Comparison of ENCODE assay signal across 23 cellular contexts in genomic region chr6:16258709-16259075, GRCh38. TPM values are rescaled to one million over a fixed set of nuclear protein-coding genes. Genes with fewer than 3 reads are reported as not detected.
DNase-seq lines count a peak whose midpoint lies in the region; ATAC-seq and TF ChIP-seq lines count a peak whose summit lies in the region.
"Had no signal": no experiment of that assay in that cellular context is flagged by ENCODE, and none has a peak within 500 bp of the region (broad histone marks: within the 10 kb centered on the region; RNA-seq: fewer than 3 reads in every experiment).

No MANE protein-coding gene starts in this region.

- no peaks in the 10 kb centered on the region for H3F3A ChIP-seq in smooth muscle cell (ENCODE audit: low read depth)

- H3K4me1 Mint-ChIP-seq in WTC11, result peaks cover 23% of the 10 kb centered on the region
- peaks cover 16% of the 10 kb centered on the region for H3K4me1 Mint-ChIP-seq in nephron
- H3K4me1 Mint-ChIP-seq: activated naive CD4-positive, alpha-beta T cell treated with anti-CD3 and anti-CD28 coated beads, Interleukin-2, amount 50 U/mL, for 24 hours; stimulated activated memory B cell treated with anti-CD40 and anti-IgM and Interleukin-4, amounts not matched to agents 10 μg/mL and 1 μg/mL and 100 μg/mL, for 72 hours had no signal

- DNase-seq in WTC11 (ENCODE audit: low spot score) (no peak), esophagus muscularis mucosa (ENCODE audit: extremely low spot score) (no peak), globus pallidus (ENCODE audit: low spot score) (no peak), smooth muscle cell (lab: John Stamatoyannopoulos, UW; ENCODE audit: unreplicated experiment) (no peak), cerebellar nuclear complex (lab: John Stamatoyannopoulos, UW) (no peak), GM19238 (ENCODE audit: insufficient read length, low spot score) (no peak)
- DNase-seq: activated CD8-positive, alpha-beta T cell treated with anti-CD3 and anti-CD28 coated beads for 36 hours; central memory CD4-positive, alpha-beta T cell; HCEC 1CT; mesenchymal stem cell; NCI-H1436; NCI-H2107; NCI-H446 treated with DMSO at 0.1 percent for 48 hours; SK-N-SH; stimulated activated CD4-positive, alpha-beta T cell treated with anti-CD3 and anti-CD28 coated beads, Interleukin-4, amount 100 ng/mL, for 4 hours; T-helper 2 cell had no signal

- peaks cover 8 to 15% (median 11%) of the 10 kb centered on the region in 4 donors for H3K4me1 ChIP-seq in esophagus muscularis mucosa
- peaks cover 12% of the 10 kb centered on the region for H3K4me1 ChIP-seq in stomach smooth muscle (ENCODE audit: control insufficient read depth, insufficient read depth, low read length)
- no peaks in the 10 kb centered on the region for H3K4me1 ChIP-seq in smooth muscle cell (ENCODE audit: low read depth)

- no peak overlapping the region for H3K4me3 ChIP-seq in esophagus muscularis mucosa
- H3K4me3 ChIP-seq in stomach smooth muscle (ENCODE audit: low read length in 2 of 2), result no peak overlapping the region
- no peak overlapping the region for H3K4me3 ChIP-seq in smooth muscle cell

- TF ChIP-seq CTCF in WTC11 (IDR thresholded peaks at IDR 0.05) (no peak), esophagus muscularis mucosa (IDR thresholded peaks at IDR 0.05) (no peak), nephron (IDR thresholded peaks at IDR 0.05; ENCODE audit: unreplicated experiment in 3 of 3) (no peak), smooth muscle cell (IDR thresholded peaks at IDR 0.05; ENCODE audit: borderline replicate concordance, insufficient read depth, poor library complexity, severe bottlenecking) (no peak)

- H3K27ac ChIP-seq in esophagus muscularis mucosa (replicated peaks in 1 of 4), result peak overlapping the region in 3 of 4 donors; percentile 36 to 58 (median 48)
- H3K27ac ChIP-seq in stomach smooth muscle (ENCODE audit: low read length), result peak overlapping the region; percentile 80
- no peak overlapping the region for H3K27ac ChIP-seq in smooth muscle cell (ENCODE audit: low read depth)
- H3K27ac ChIP-seq: KMS-11 had no signal

- H3K9me3 ChIP-seq in esophagus muscularis mucosa, result no peaks in the 10 kb centered on the region
- H3K9me3 ChIP-seq in stomach smooth muscle (ENCODE audit: control insufficient read depth in 2 of 2, low read length in 2 of 2), result no peaks in the 10 kb centered on the region
- H3K9me3 ChIP-seq in smooth muscle cell (replicated peaks; ENCODE audit: low read depth), result no peaks in the 10 kb centered on the region

- H3K27me3 Mint-ChIP-seq in WTC11 (ENCODE audit: low read depth), result no peaks in the 10 kb centered on the region
- H3K27me3 Mint-ChIP-seq in nephron (ENCODE audit: low read depth), result peaks cover 14% of the 10 kb centered on the region
- H3K27me3 Mint-ChIP-seq: activated naive CD4-positive, alpha-beta T cell treated with anti-CD3 and anti-CD28 coated beads, Interleukin-2, amount 50 U/mL, for 24 hours; stimulated activated memory B cell treated with anti-CD40 and anti-IgM and Interleukin-4, amounts not matched to agents 10 μg/mL and 1 μg/mL and 100 μg/mL, for 72 hours had no signal

- peak overlapping the region in 1 of 2 donors; percentile 13 for H3K9ac ChIP-seq in stomach smooth muscle (ENCODE audit: low read length in 2 of 2)
- H3K9ac ChIP-seq in smooth muscle cell (ENCODE audit: low read depth), result no peak overlapping the region
- H3K9ac ChIP-seq: KMS-11, SK-N-SH had no signal

- H3K27me3 ChIP-seq in esophagus muscularis mucosa, result no peaks in the 10 kb centered on the region
- no peaks in the 10 kb centered on the region for H3K27me3 ChIP-seq in stomach smooth muscle (ENCODE audit: control insufficient read depth in 1 of 2, insufficient read depth in 2 of 2, low read length in 2 of 2)
- no peaks in the 10 kb centered on the region for H3K27me3 ChIP-seq in smooth muscle cell (ENCODE audit: low read depth)

- TF ChIP-seq POLR2A in esophagus muscularis mucosa (IDR thresholded peaks at IDR 0.05; ENCODE audit: low read depth), result no peak

- H3K36me3 ChIP-seq in esophagus muscularis mucosa (peaks cover 6 to 33% (median 17%) of the 10 kb centered on the region in 4 donors), stomach smooth muscle (ENCODE audit: control insufficient read depth in 2 of 2, insufficient read depth in 2 of 2, low read length in 2 of 2) (peaks cover 0 to 6% of the 10 kb centered on the region in 2 donors), smooth muscle cell (ENCODE audit: low read depth) (no peaks in the 10 kb centered on the region)

- TF ChIP-seq EP300 in esophagus muscularis mucosa (IDR thresholded peaks at IDR 0.05), result no peak

- H3K79me2 ChIP-seq in smooth muscle cell (ENCODE audit: low read depth), result no peaks in the 10 kb centered on the region

- H3K36me3 Mint-ChIP-seq in WTC11 (no peaks in the 10 kb centered on the region), nephron (ENCODE audit: low read depth) (no peaks in the 10 kb centered on the region)
- H3K36me3 Mint-ChIP-seq: activated naive CD4-positive, alpha-beta T cell treated with anti-CD3 and anti-CD28 coated beads, Interleukin-2, amount 50 U/mL, for 24 hours; stimulated activated memory B cell treated with anti-CD40 and anti-IgM and Interleukin-4, amounts not matched to agents 10 μg/mL and 1 μg/mL and 100 μg/mL, for 72 hours had no signal

- no peak overlapping the region for H3K4me3 Mint-ChIP-seq in WTC11
- no peak overlapping the region for H3K4me3 Mint-ChIP-seq in nephron
- H3K4me3 Mint-ChIP-seq: activated CD8-positive, alpha-beta T cell treated with anti-CD3 and anti-CD28 coated beads for 36 hours; activated naive CD4-positive, alpha-beta T cell treated with anti-CD3 and anti-CD28 coated beads, Interleukin-2, amount 50 U/mL, for 24 hours; stimulated activated memory B cell treated with anti-CD40 and anti-IgM and Interleukin-4, amounts not matched to agents 10 μg/mL and 1 μg/mL and 100 μg/mL, for 72 hours had no signal

- H2AFZ ChIP-seq in smooth muscle cell (ENCODE audit: low read depth), result no peak overlapping the region

- H3K4me2 ChIP-seq in smooth muscle cell, result no peak overlapping the region
- H3K4me2 ChIP-seq: KMS-11, SK-N-SH had no signal

- 79% methylated on average over 6 of the region's 6 CpGs for WGBS in esophagus muscularis mucosa
- 82% methylated on average over 6 of the region's 6 CpGs for WGBS in smooth muscle cell (ENCODE audit: low lambda C conversion rate)

- no peak; the same call in 1 of the 2 replicates for ATAC-seq in WTC11
- ATAC-seq: activated CD8-positive, alpha-beta T cell treated with anti-CD3 and anti-CD28 coated beads for 36 hours; stimulated activated memory B cell treated with anti-CD40 and anti-IgM and Interleukin-4, amounts not matched to agents 10 μg/mL and 1 μg/mL and 100 μg/mL, for 72 hours had no signal

- H3K27ac Mint-ChIP-seq in WTC11 (0 out of 2 replicates have a peak overlapping the region, but pooled peaks have one; percentile 6), nephron (peak overlapping the region; percentile 45 to 85 (median 78))
- H3K27ac Mint-ChIP-seq: activated CD8-positive, alpha-beta T cell treated with anti-CD3 and anti-CD28 coated beads for 36 hours; activated naive CD4-positive, alpha-beta T cell treated with anti-CD3 and anti-CD28 coated beads, Interleukin-2, amount 50 U/mL, for 24 hours; activated T-helper 2 cell treated with anti-CD3 and anti-CD28 coated beads, Interferon-gamma antibody, Interleukin-2, Interleukin-4, amounts not matched to agents 10 μg/mL and 5 μg/mL and 100 μg/mL, durations not matched to agents 14 hours and 24 hours and 36 hours; stimulated activated memory B cell treated with anti-CD40 and anti-IgM and Interleukin-4, amounts not matched to agents 10 μg/mL and 1 μg/mL and 100 μg/mL, for 72 hours had no signal

- CTCF ChIA-PET in WTC11 (lab: Charles Lee), result interaction anchor here (0.6 to 1.6 kb wide), 2 partner anchors 20 to 58 kb away, joined by 3 to 9 read pairs; partner anchors contain the start of gene GMPR

- no peaks in the 10 kb centered on the region for H4K20me1 ChIP-seq in smooth muscle cell (ENCODE audit: low read depth)

- H3K9me3 Mint-ChIP-seq in WTC11, result peaks cover 3% of the 10 kb centered on the region; the same call in 1 of the 2 replicates
- H3K9me3 Mint-ChIP-seq in nephron, result no peaks in the 10 kb centered on the region
- H3K9me3 Mint-ChIP-seq: activated CD8-positive, alpha-beta T cell treated with anti-CD3 and anti-CD28 coated beads for 36 hours; activated naive CD4-positive, alpha-beta T cell treated with anti-CD3 and anti-CD28 coated beads, Interleukin-2, amount 50 U/mL, for 24 hours; activated T-helper 2 cell treated with anti-CD3 and anti-CD28 coated beads, Interferon-gamma antibody, Interleukin-2, Interleukin-4, amounts not matched to agents 10 μg/mL and 5 μg/mL and 100 μg/mL, durations not matched to agents 14 hours and 24 hours and 36 hours had no signal

- POLR2A ChIA-PET in WTC11 (lab: Charles Lee), result no interaction called here

- intact Hi-C loops in esophagus muscularis mucosa (cut with DNase I), result no loop called here

TF ChIP-seq in WTC11, 78 proteins besides CTCF, POLR2A, EP300 and RAD21:
- TF ChIP-seq, protein P1, sequence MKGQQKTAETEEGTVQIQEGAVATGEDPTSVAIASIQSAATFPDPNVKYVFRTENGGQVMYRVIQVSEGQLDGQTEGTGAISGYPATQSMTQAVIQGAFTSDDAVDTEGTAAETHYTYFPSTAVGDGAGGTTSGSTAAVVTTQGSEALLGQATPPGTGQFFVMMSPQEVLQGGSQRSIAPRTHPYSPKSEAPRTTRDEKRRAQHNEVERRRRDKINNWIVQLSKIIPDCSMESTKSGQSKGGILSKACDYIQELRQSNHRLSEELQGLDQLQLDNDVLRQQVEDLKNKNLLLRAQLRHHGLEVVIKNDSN (CRISPR knock-in tag; IDR thresholded peaks at IDR 0.05), result no peak
- TF ChIP-seq JAZF1 (CRISPR knock-in tag; IDR thresholded peaks at IDR 0.05) (no peak), MXD4 (CRISPR knock-in tag; IDR thresholded peaks at IDR 0.05; ENCODE audit: borderline replicate concordance) (no peak), ELF4 (CRISPR knock-in tag; IDR thresholded peaks at IDR 0.05; ENCODE audit: low read depth) (no peak), CREB1 (CRISPR knock-in tag; IDR thresholded peaks at IDR 0.05) (no peak), ZNF138 (CRISPR knock-in tag; conservative IDR thresholded peaks at IDR 0.05) (no peak), E2F4 (CRISPR knock-in tag; IDR thresholded peaks at IDR 0.05; ENCODE audit: borderline replicate concordance, low read depth) (no peak), SOX15 (CRISPR knock-in tag; IDR thresholded peaks at IDR 0.05) (no peak)

RNA-seq across cellular contexts. Expression of gene GMPR, which starts 20.3 kb away (rescaled TPM):
- 2.2 to 2.8 TPM (median 2.4 TPM) in 3 replicates for total RNA-seq in WTC11 (2021)
- total RNA-seq in esophagus muscularis mucosa, result 10 to 100 TPM; 32.8 to 69.7 (median 52.0) TPM
- total RNA-seq in smooth muscle cell, result 1.3 TPM in 1 of 2 replicates, not detected in the other
- 0.74 and 2.6 TPM in 2 replicates for polyA plus RNA-seq in smooth muscle cell
- total RNA-seq: OCI-LY7 had no signal
